ENCODE assay signal across 1 cellular context in genomic region chr4:152644130-152644529, GRCh38.
TF ChIP-seq lines count a peak whose summit lies in the region.

No MANE protein-coding gene starts in this region.

TF ChIP-seq in GM23338, 12 proteins besides CTCF, POLR2A, EP300 and RAD21 (continued from another document):
- TF ChIP-seq CREB1 (CRISPR knock-in tag; IDR thresholded peaks at IDR 0.05; ENCODE audit: low read depth) (no peak), ZNF114 (CRISPR knock-in tag; IDR thresholded peaks at IDR 0.05) (no peak), ETS1 (IDR thresholded peaks at IDR 0.05) (no peak)
